In genomic region chr16:85167589-85168537, GRCh38 we compare ENCODE assay signal across 14 cellular contexts. TPM values are rescaled to one million over a fixed set of nuclear protein-coding genes. Genes with fewer than 3 reads are reported as not detected.
DNase-seq lines count a peak whose midpoint lies in the region; ATAC-seq, FAIRE-seq and TF ChIP-seq lines count a peak whose summit lies in the region.
"Had no signal": no experiment of that assay in that cellular context is flagged by ENCODE, and none has a peak within 500 bp of the region (broad histone marks: within the 10 kb centered on the region; RNA-seq: fewer than 3 reads in every experiment).

No MANE protein-coding gene starts in this region.

- POLR2A ChIA-PET in A549 (lab: Yijun Ruan, JAX), result no interaction called here
- POLR2A ChIA-PET in activated CD8-positive, alpha-beta T cell treated with anti-CD3 and anti-CD28 coated beads, Interleukin-2, amount 10 ng/mL, durations not matched to agents 7 days and 5 days (lab: Charles Lee), result no interaction called here

- H3K4me3 Mint-ChIP-seq in activated CD8-positive, alpha-beta T cell treated with anti-CD3 and anti-CD28 coated beads, Interleukin-2, amount 10 ng/mL, durations not matched to agents 7 days and 5 days, result no peak overlapping the region

- TF ChIP-seq CTCF in A549 (IDR thresholded peaks at IDR 0.05) (no peak), fibroblast of villous mesenchyme (IDR thresholded peaks at IDR 0.05; ENCODE audit: insufficient read depth, low read depth, low read length) (no peak)

- WGBS in A549 (ENCODE audit: missing lambda C conversion rate), result 76% methylated on average over 22 of the region's 22 CpGs

- H3K36me3 ChIP-seq in HUES6 (ENCODE audit: control insufficient read depth, insufficient read depth, low read length), result no peaks in the 10 kb centered on the region
- no peaks in the 10 kb centered on the region for H3K36me3 ChIP-seq in muscle layer of colon (ENCODE audit: insufficient read depth, low read length)
- H3K36me3 ChIP-seq: colonic mucosa had no signal

- FAIRE-seq in A549 (lab: Jason Lieb, UNC), result no peak
- FAIRE-seq: G401.6, urothelium cell line had no signal

- H3K27ac ChIP-seq in A549, result no peak overlapping the region
- no peak overlapping the region for H3K27ac ChIP-seq in HUES6 (ENCODE audit: low read depth, low read length)
- peak overlapping the region; percentile 77 for H3K27ac ChIP-seq in muscle layer of colon (ENCODE audit: low read depth, low read length)
- H3K27ac ChIP-seq: colonic mucosa had no signal

- H3K9ac ChIP-seq in HUES6 (ENCODE audit: low read length) (no peak overlapping the region), muscle layer of colon (ENCODE audit: low read length) (no peak overlapping the region)

- H3K9me3 ChIP-seq in A549, result no peaks in the 10 kb centered on the region
- H3K9me3 ChIP-seq in HUES6 (ENCODE audit: control insufficient read depth, insufficient read depth, low read depth, low read length), result no peaks in the 10 kb centered on the region
- no peaks in the 10 kb centered on the region for H3K9me3 ChIP-seq in muscle layer of colon (ENCODE audit: low read length)
- H3K9me3 ChIP-seq: colonic mucosa had no signal

- H3K9me3 Mint-ChIP-seq in activated CD8-positive, alpha-beta T cell treated with anti-CD3 and anti-CD28 coated beads, Interleukin-2, amount 10 ng/mL, durations not matched to agents 7 days and 5 days (ENCODE audit: insufficient read depth), result no peaks in the 10 kb centered on the region

- TF ChIP-seq POLR2A in A549 (IDR thresholded peaks at IDR 0.05; ENCODE audit: low read length), result no peak

- CTCF ChIA-PET in A549 (lab: Yijun Ruan, JAX), result interaction anchor here (2.7 kb wide), 1 partner anchor 53 kb away, joined by 11 read pairs; no protein-coding TSS in a partner anchor
- CTCF ChIA-PET in activated CD8-positive, alpha-beta T cell treated with anti-CD3 and anti-CD28 coated beads, Interleukin-2, amount 10 ng/mL, durations not matched to agents 7 days and 5 days (lab: Charles Lee), result no interaction called here

- no peak for TF ChIP-seq EP300 in A549 (IDR thresholded peaks at IDR 0.05)

- H3K4me1 Mint-ChIP-seq in activated CD8-positive, alpha-beta T cell treated with anti-CD3 and anti-CD28 coated beads, Interleukin-2, amount 10 ng/mL, durations not matched to agents 7 days and 5 days (ENCODE audit: low read depth), result peaks cover 2% of the 10 kb centered on the region

- H3K27me3 Mint-ChIP-seq in activated CD8-positive, alpha-beta T cell treated with anti-CD3 and anti-CD28 coated beads, Interleukin-2, amount 10 ng/mL, durations not matched to agents 7 days and 5 days (ENCODE audit: low read depth), result peaks cover 47% of the 10 kb centered on the region

- peak overlapping the region; percentile 99 for H3K4me2 ChIP-seq in A549

- ATAC-seq in A549, result peak in 1 of 2 experiments; percentile 24; a peak in 3 of 6 replicates
- no peak for ATAC-seq in activated CD8-positive, alpha-beta T cell treated with anti-CD3 and anti-CD28 coated beads, Interleukin-2, amount 10 ng/mL, durations not matched to agents 7 days and 5 days

- H3K27me3 ChIP-seq in HUES6 (ENCODE audit: control insufficient read depth, insufficient read depth, low read length) (peaks cover 17% of the 10 kb centered on the region), muscle layer of colon (ENCODE audit: control insufficient read depth in 1 of 2, insufficient read depth in 2 of 2, low read length in 2 of 2) (no peaks in the 10 kb centered on the region)

- H3K4me3 ChIP-seq in A549, result no peak overlapping the region
- peak overlapping the region; percentile 57 for H3K4me3 ChIP-seq in HUES6 (ENCODE audit: low read depth, low read length)
- H3K4me3 ChIP-seq in fibroblast of villous mesenchyme (ENCODE audit: low read depth, low read length), result peak overlapping the region; percentile 41
- H3K4me3 ChIP-seq in muscle layer of colon (ENCODE audit: low read depth in 1 of 2, low read length in 2 of 2), result no peak overlapping the region
- H3K4me3 ChIP-seq: colonic mucosa had no signal

- DNase-seq in A549 (ENCODE audit: low read depth in 1 of 2, low spot score in 1 of 2) (peak in 1 of 2 experiments; percentile 46), fibroblast of villous mesenchyme (ENCODE audit: low read depth) (no peak), NCI-H2196 treated with DMSO at 0.1 percent for 48 hours (lab: John Stamatoyannopoulos, UW; ENCODE audit: unreplicated experiment) (no peak), T-helper 9 cell (no peak)
- no peak for DNase-seq in activated CD8-positive, alpha-beta T cell treated with anti-CD3 and anti-CD28 coated beads, Interleukin-2, amount 10 ng/mL, durations not matched to agents 7 days and 5 days
- DNase-seq in stimulated activated CD4-positive, alpha-beta T cell treated with anti-CD3 and anti-CD28 coated beads, Interleukin-12 subunit alpha, Interleukin-12 subunit beta, amount 100 ng/mL, for 4 hours, result no peak
- DNase-seq: activated CD4-positive, alpha-beta T cell treated with anti-CD3 and anti-CD28 coated beads, Interleukin-2, amount 50 U/mL, for 1 hour; activated gamma-delta T cell had no signal

- H3K27ac Mint-ChIP-seq in activated CD8-positive, alpha-beta T cell treated with anti-CD3 and anti-CD28 coated beads, Interleukin-2, amount 10 ng/mL, durations not matched to agents 7 days and 5 days, result no peak overlapping the region

- H3K4me1 ChIP-seq in A549 (peaks cover 35% of the 10 kb centered on the region), HUES6 (ENCODE audit: control insufficient read depth, insufficient read depth, low read length) (peaks cover 42% of the 10 kb centered on the region), muscle layer of colon (ENCODE audit: insufficient read depth, low read length) (peaks cover 73% of the 10 kb centered on the region)

- no peaks in the 10 kb centered on the region for H3K36me3 Mint-ChIP-seq in activated CD8-positive, alpha-beta T cell treated with anti-CD3 and anti-CD28 coated beads, Interleukin-2, amount 10 ng/mL, durations not matched to agents 7 days and 5 days (ENCODE audit: low read depth)

- no peak for TF ChIP-seq RAD21 in A549 (conservative IDR thresholded peaks at IDR 0.05 in 1 of 2, IDR thresholded peaks at IDR 0.05 in 1 of 2)

TF ChIP-seq in A549, 52 proteins besides CTCF, POLR2A, EP300 and RAD21:
- TF ChIP-seq, protein P1, sequence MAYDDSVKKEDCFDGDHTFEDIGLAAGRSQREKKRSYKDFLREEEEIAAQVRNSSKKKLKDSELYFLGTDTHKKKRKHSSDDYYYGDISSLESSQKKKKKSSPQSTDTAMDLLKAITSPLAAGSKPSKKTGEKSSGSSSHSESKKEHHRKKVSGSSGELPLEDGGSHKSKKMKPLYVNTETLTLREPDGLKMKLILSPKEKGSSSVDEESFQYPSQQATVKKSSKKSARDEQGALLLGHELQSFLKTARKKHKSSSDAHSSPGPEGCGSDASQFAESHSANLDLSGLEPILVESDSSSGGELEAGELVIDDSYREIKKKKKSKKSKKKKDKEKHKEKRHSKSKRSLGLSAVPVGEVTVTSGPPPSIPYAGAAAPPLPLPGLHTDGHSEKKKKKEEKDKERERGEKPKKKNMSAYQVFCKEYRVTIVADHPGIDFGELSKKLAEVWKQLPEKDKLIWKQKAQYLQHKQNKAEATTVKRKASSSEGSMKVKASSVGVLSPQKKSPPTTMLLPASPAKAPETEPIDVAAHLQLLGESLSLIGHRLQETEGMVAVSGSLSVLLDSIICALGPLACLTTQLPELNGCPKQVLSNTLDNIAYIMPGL (CRISPR knock-in tag; IDR thresholded peaks at IDR 0.05; ENCODE audit: borderline replicate concordance), result no peak
- TF ChIP-seq RARB (CRISPR knock-in tag; IDR thresholded peaks at IDR 0.05) (no peak), KDM1A (IDR thresholded peaks at IDR 0.05; ENCODE audit: low read depth) (0 out of 2 replicates have a peak, but pooled peaks have one; percentile 24), ZFP36 (IDR thresholded peaks at IDR 0.05; ENCODE audit: borderline replicate concordance, partially characterized antibody) (peak; percentile 52), MAFK (IDR thresholded peaks at IDR 0.05; ENCODE audit: partially characterized antibody) (peak; percentile 99), SMC3 (IDR thresholded peaks at IDR 0.05) (no peak), POLR2AphosphoS2 (conservative IDR thresholded peaks at IDR 0.05; ENCODE audit: low read length) (no peak), JUNB (IDR thresholded peaks at IDR 0.05) (no peak)
- TF ChIP-seq, protein P2, sequence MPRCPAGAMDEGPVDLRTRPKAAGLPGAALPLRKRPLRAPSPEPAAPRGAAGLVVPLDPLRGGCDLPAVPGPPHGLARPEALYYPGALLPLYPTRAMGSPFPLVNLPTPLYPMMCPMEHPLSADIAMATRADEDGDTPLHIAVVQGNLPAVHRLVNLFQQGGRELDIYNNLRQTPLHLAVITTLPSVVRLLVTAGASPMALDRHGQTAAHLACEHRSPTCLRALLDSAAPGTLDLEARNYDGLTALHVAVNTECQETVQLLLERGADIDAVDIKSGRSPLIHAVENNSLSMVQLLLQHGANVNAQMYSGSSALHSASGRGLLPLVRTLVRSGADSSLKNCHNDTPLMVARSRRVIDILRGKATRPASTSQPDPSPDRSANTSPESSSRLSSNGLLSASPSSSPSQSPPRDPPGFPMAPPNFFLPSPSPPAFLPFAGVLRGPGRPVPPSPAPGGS (IDR thresholded peaks at IDR 0.05), result no peak

RNA-seq across cellular contexts. Expression of gene CIBAR2, which starts 55.6 kb away (rescaled TPM):
- polyA plus RNA-seq in A549 (2011; rRNA removed) (0.15 TPM in 1 of 2 replicates, not detected in the other), A549 (2017; fragmentation: RNase III; extraction: RNeasy Plus Mini Kit Qiagen cat#74134 plus additional on column Dnase treatment) (0.04 TPM in 1 of 3 replicates, not detected in the others)
- polyA plus RNA-seq in A549 (2012; cell fraction: cytosol; rRNA removed), result 0.05 TPM in 1 of 2 replicates, not detected in the other
- polyA plus RNA-seq in A549 (2012; cell fraction: nucleus; rRNA removed), result 0.11 TPM in 1 of 2 replicates, not detected in the other
- not detected in 2 replicates for polyA minus RNA-seq in A549 (2011; rRNA and poly(A)+ RNA removed)
- total RNA-seq in fibroblast of villous mesenchyme, result not detected in 2 replicates
- total RNA-seq in activated CD8-positive, alpha-beta T cell treated with anti-CD3 and anti-CD28 coated beads, Interleukin-2, amount 10 ng/mL, durations not matched to agents 7 days and 5 days, result not detected
- total RNA-seq: lung microvascular endothelial cell had no signal

Comparison
In these comparisons a context has a peak if more than half of its experiments do, and no peak if none do; other contexts are left out.
1. H3K4me3 ChIP-seq: peak in HUES6 (single experiment) and fibroblast of villous mesenchyme (single experiment); none in A549 (single experiment) and muscle layer of colon (0 of 2).